In the genomic region with DNA sequence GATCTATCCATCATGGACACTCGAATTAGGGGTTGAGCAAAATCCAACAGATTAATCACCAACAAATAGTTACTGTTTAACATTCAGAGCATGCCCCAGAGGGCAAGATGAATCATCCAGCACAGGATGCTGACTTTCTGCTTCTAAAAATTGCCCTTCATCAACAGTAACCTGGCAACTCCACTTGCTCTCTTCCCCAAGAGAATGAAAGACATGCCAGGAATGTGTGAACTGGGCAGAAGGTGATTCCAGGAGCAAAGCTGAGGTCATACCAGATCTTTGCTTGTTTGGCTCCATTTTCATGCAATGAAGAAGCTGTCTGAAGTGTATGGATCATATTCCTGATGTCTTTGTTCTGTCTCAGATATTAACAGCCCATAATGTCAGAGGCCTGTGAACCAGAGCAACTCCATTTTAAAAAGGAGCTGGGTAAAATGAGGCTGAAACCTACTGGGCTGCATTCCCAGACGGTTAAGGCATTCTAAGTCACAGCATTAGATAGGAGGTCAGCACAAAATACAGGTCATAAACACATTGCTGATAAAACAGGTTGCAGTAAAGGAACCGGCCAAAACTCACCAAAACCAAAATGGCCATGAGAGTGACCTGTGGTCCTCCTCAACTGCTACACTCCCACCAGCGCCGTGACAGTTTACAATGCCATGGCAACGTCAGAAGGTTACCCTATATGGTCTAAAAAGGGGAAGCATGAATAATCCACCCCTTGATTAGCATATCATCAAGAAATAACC, we compare ENCODE assay signal across 8 cellular contexts. TPM values are rescaled to one million over a fixed set of nuclear protein-coding genes. Genes with fewer than 3 reads are reported as not detected.
A peak's percentile ranks its signal among the peaks of the same experiment; 100 is the strongest.
DNase-seq lines count a peak whose midpoint lies in the region; ATAC-seq and TF ChIP-seq lines count a peak whose summit lies in the region.

No MANE protein-coding gene starts in this region.

- 42 to 47% methylated on average over 6 of the region's 6 CpGs for WGBS in body of pancreas, 2 donors

- H3K27me3 ChIP-seq in body of pancreas: no peaks in the 10 kb centered on the region

- peak overlapping the region in 3 of 6 donors; percentile 77 to 88 (median 84) for H3K27ac Mint-ChIP-seq in immature natural killer cell

- H3K36me3 Mint-ChIP-seq in immature natural killer cell: no peaks in the 10 kb centered on the region

- CTCF ChIA-PET in OCI-LY7 (lab: Charles Lee; ENCODE audit: unreplicated experiment): no interaction called here

- intact Hi-C loops in OCI-LY7 (cut with micrococcal nuclease; ENCODE audit: unreplicated experiment): no loop called here
- intact Hi-C loops in body of pancreas (cut with DNase I): no loop called here

- H3K4me1 ChIP-seq in OCI-LY7 (ENCODE audit: insufficient read depth, low read length, poor library complexity, severe bottlenecking) (peaks cover 24% of the 10 kb centered on the region), body of pancreas (peaks cover 29% of the 10 kb centered on the region)

- H3K9me3 ChIP-seq in OCI-LY7 (ENCODE audit: low read length): no peaks in the 10 kb centered on the region
- H3K9me3 ChIP-seq in body of pancreas: no peaks in the 10 kb centered on the region

- peaks cover 32% of the 10 kb centered on the region for H3K79me2 ChIP-seq in OCI-LY7 (ENCODE audit: insufficient read depth, low read depth, low read length)

- peak overlapping the region; percentile 70 for H2AFZ ChIP-seq in OCI-LY7 (ENCODE audit: low read length)

- H3K27me3 Mint-ChIP-seq in immature natural killer cell (ENCODE audit: low read depth in 3 of 3): peaks cover 10 to 18% (median 14%) of the 10 kb centered on the region in 3 donors

- peaks cover 7% of the 10 kb centered on the region for H4K20me1 ChIP-seq in OCI-LY7 (ENCODE audit: insufficient read depth, low read length)

- TSS peak; percentile 40 for BruUV-seq in OCI-LY7 (replicated peaks; lab: Mats Ljungman, UMichigan)

- H3K4me1 Mint-ChIP-seq in immature natural killer cell: peaks cover 38% of the 10 kb centered on the region in 2 donors

- H3K4me3 Mint-ChIP-seq in immature natural killer cell: peak overlapping the region in 3 of 5 donors; percentile 81 to 91 (median 83)

- no peak for TF ChIP-seq POLR2A in body of pancreas (IDR thresholded peaks at IDR 0.05)

- H3K9me3 Mint-ChIP-seq in immature natural killer cell: no peaks in the 10 kb centered on the region

- POLR2A ChIA-PET in OCI-LY7 (lab: Charles Lee): interaction anchor here (0.9 kb wide), 1 partner anchor 32 kb away, joined by 5 read pairs; no protein-coding TSS in a partner anchor

- H3K9me2 ChIP-seq in OCI-LY7 (ENCODE audit: insufficient read depth, low read length): no peaks in the 10 kb centered on the region

- H3K4me3 ChIP-seq in AG10803 (ENCODE audit: low read length): no peak overlapping the region
- H3K4me3 ChIP-seq in OCI-LY7 (ENCODE audit: low read depth, low read length, poor library complexity, severe bottlenecking): peak overlapping the region; percentile 99
- no peak overlapping the region for H3K4me3 ChIP-seq in body of pancreas

- H3K4me2 ChIP-seq in OCI-LY7 (ENCODE audit: low read length): peak overlapping the region; percentile 86

- peak; percentile 98 for DNase-seq in AG10803 (ENCODE audit: low read depth)
- peak; percentile 71 for DNase-seq in OCI-LY7 (ENCODE audit: low spot score)
- DNase-seq in body of pancreas: peak; percentile 31 to 77 (median 51)
- DNase-seq in immature natural killer cell: no peak
- DNase-seq in smooth muscle cell of the brain vasculature (ENCODE audit: low read depth, low spot score): peak; percentile 57

- TF ChIP-seq CTCF in AG10803 (conservative IDR thresholded peaks at IDR 0.05; ENCODE audit: low read length) (no peak), OCI-LY7 (conservative IDR thresholded peaks at IDR 0.05; ENCODE audit: low read length) (no peak), body of pancreas (IDR thresholded peaks at IDR 0.05) (no peak)

- H3K27ac ChIP-seq in OCI-LY7 (ENCODE audit: low read depth, low read length, poor library complexity, severe bottlenecking) (peak overlapping the region; percentile 99), body of pancreas (peak overlapping the region; percentile 62 to 99 (median 96))

- H3K36me3 ChIP-seq in OCI-LY7 (ENCODE audit: insufficient read depth, low read length) (peaks cover 20% of the 10 kb centered on the region), body of pancreas (replicated peaks in 1 of 2; ENCODE audit: insufficient read depth in 1 of 2, low read depth in 2 of 2) (no peaks in the 10 kb centered on the region)

- ATAC-seq in GM19395 (IDR thresholded peaks at IDR 0.05; ENCODE audit: unreplicated experiment) (peak; percentile 18), body of pancreas (peak; percentile 15), HG02798 (IDR thresholded peaks at IDR 0.05; ENCODE audit: poor library complexity, unreplicated experiment) (no peak), HG02970 (IDR thresholded peaks at IDR 0.05; ENCODE audit: low FRiP score, unreplicated experiment) (no peak)

RNA-seq across cellular contexts. Expression of a gene that starts 2.5 kb away (rescaled TPM):
- 33.3 and 35.1 TPM in 2 replicates for total RNA-seq in OCI-LY7 (2014; rRNA removed; shearing (Covaris generic))
- 24.6 and 31.6 TPM in 2 replicates for total RNA-seq in OCI-LY7 (2022)
- total RNA-seq in body of pancreas: 1 to 10 TPM; 1.0 to 2.6 TPM
- polyA plus RNA-seq in immature natural killer cell: 1 to 10 TPM in 1 of 3 donors, under 1 TPM in 2; 0.84 to 1.0 (median 0.84) TPM

RNA-seq across cellular contexts. Expression of a gene that starts 29.3 kb away (rescaled TPM):
- total RNA-seq in OCI-LY7 (2014; rRNA removed; shearing (Covaris generic)): 6.0 and 7.1 TPM in 2 replicates
- total RNA-seq in OCI-LY7 (2022): 11.0 and 11.5 TPM in 2 replicates
- total RNA-seq in body of pancreas: 10 to 100 TPM; 12.2 to 12.5 TPM
- polyA plus RNA-seq in immature natural killer cell: 1 to 10 TPM; 3.0 to 5.8 (median 5.2) TPM

RNA-seq across cellular contexts. Expression of a gene that starts 37.1 kb away (rescaled TPM):
- total RNA-seq in OCI-LY7 (2014; rRNA removed; shearing (Covaris generic)): 0.44 and 1.4 TPM in 2 replicates
- total RNA-seq in OCI-LY7 (2022) (1.3 and 1.4 TPM in 2 replicates), body of pancreas (10 to 100 TPM; 21.5 to 25.1 TPM)
- polyA plus RNA-seq in immature natural killer cell: 10 to 100 TPM; 11.6 to 16.0 (median 14.1) TPM

Comparison
In these comparisons a context has a peak if more than half of its experiments do, and no peak if none do; other contexts are left out.
1. DNase-seq: peak in AG10803 (single experiment), OCI-LY7 (single experiment), body of pancreas (4 of 4) and smooth muscle cell of the brain vasculature (single experiment); none in immature natural killer cell (0 of 3).
2. ATAC-seq: peak in GM19395 (single experiment) and body of pancreas (single experiment); none in HG02798 (single experiment) and HG02970 (single experiment).
3. RNA of a gene that starts 2.5 kb away (total RNA-seq): 24.6 to 35.1 TPM in OCI-LY7; 1.0 to 2.6 TPM in body of pancreas; every median in the first group is over 4 times any median in the second.
4. RNA of a gene that starts 37.1 kb away (total RNA-seq): 21.5 to 25.1 TPM in body of pancreas; 0.44 to 1.4 TPM in OCI-LY7; every median in the first group is over 4 times any median in the second.